In the genomic region with DNA sequence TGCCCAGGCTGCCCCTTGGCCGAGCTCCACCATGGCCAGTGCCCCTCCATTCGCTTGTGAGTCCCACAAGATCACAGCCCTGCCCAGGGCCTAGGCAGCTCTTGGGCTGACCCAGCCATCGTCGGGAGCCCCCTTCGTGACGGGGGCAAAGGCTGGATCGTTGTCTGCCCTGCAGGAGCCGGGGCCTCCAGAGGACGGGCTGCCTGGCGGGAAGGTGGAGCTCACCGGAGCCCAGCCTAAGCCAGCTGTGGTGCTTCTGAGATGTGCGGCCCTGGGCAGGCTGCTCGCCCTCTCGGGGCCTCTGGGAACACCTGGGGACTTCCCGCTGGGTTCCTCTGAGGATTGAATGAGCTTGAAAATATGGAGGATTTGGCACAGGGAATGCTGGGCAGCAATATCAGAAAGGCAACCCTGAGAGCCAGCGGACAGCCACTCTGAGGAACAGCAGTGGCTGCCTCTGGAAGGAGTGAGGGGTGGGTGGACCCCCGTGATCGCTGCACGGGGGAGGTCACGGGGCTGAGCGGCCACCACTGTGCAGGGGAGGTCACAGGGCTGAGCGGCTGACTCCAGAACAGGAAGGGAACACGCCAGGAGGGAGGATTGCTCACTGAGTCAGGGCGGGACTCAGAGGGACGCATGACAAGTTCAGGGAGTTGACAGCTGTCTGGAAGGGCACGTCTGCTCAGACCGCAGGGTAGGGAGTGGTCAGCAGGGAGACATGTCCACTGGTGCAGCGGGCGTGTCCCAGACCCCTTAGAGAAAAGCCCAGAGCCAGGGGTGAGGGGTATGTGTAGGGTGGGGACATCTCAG, we compare ENCODE assay signal across 1 cellular context.
TF ChIP-seq lines count a peak whose summit lies in the region.

No MANE protein-coding gene starts in this region.

TF ChIP-seq in GM12878, 131 proteins besides CTCF, POLR2A, EP300 and RAD21:
- TF ChIP-seq POU2F2 (IDR thresholded peaks at IDR 0.05; ENCODE audit: borderline replicate concordance, low read depth, low read length) (no peak), IKZF1 (conservative IDR thresholded peaks at IDR 0.05) (peak; percentile 35; the same call in 1 of the 2 replicates)
